25 cellular contexts compared by ENCODE assay signal in the genomic region with DNA sequence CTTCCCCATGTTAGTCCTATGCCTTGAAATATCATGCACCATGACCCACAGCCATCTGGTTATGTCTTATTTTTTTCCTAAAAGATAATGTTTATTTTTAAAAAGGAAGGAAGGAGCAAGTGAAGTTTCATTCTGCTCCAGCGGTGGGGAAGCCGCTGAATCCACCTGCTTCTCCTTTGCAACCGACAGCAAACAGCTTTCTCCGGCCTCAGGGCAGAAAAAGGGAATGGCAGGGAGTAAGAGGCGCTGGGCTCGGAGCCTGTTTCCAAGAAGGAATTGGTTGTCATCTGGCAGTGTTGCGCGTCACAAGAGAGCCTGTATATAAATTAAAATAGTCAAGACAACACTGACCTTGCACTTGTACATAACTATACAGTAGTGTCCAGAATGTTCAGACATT. TPM values are rescaled to one million over a fixed set of nuclear protein-coding genes. Genes with fewer than 3 reads are reported as not detected.
"Had no signal": no experiment of that assay in that cellular context is flagged by ENCODE, and none has a peak within 500 bp of the region (broad histone marks: within the 10 kb centered on the region; RNA-seq: fewer than 3 reads in every experiment).

No MANE protein-coding gene starts in this region.

- H3K27ac Mint-ChIP-seq: natural killer cell treated with Interleukin-12 subunit alpha and Interleukin-12 subunit beta and Interleukin-15 and Interleukin-18, amount 100 ng/mL, for 72 hours; stimulated activated memory B cell treated with anti-CD40 and anti-IgM and Interleukin-4, amounts not matched to agents 10 μg/mL and 1 μg/mL and 100 μg/mL, for 72 hours; stimulated activated naive CD8-positive, alpha-beta T cell treated with anti-CD3 and anti-CD28 coated beads, Interleukin-15, Interleukin-2, amounts not matched to agents 100 ng/mL and 50 ng/mL, for 24 hours had no signal

- H3K9me3 ChIP-seq: esophagus squamous epithelium, left ventricle myocardium inferior, psoas muscle, right lobe of liver had no signal

- H3K4me1 ChIP-seq: esophagus squamous epithelium, gastroesophageal sphincter, left ventricle myocardium inferior, psoas muscle, right lobe of liver, tibial artery had no signal

- H3K9me3 Mint-ChIP-seq: natural killer cell treated with Interleukin-12 subunit alpha and Interleukin-12 subunit beta and Interleukin-15 and Interleukin-18, amount 100 ng/mL, for 72 hours; stimulated activated naive CD8-positive, alpha-beta T cell treated with anti-CD3 and anti-CD28 coated beads, Interleukin-15, Interleukin-2, amounts not matched to agents 100 ng/mL and 50 ng/mL, for 24 hours had no signal

- H3K27me3 ChIP-seq: esophagus squamous epithelium, gastroesophageal sphincter, right lobe of liver, spleen, tibial artery had no signal

- H3K27me3 Mint-ChIP-seq: natural killer cell treated with Interleukin-12 subunit alpha and Interleukin-12 subunit beta and Interleukin-15 and Interleukin-18, amount 100 ng/mL, for 72 hours; stimulated activated memory B cell treated with anti-CD40 and anti-IgM and Interleukin-4, amounts not matched to agents 10 μg/mL and 1 μg/mL and 100 μg/mL, for 72 hours; stimulated activated naive CD8-positive, alpha-beta T cell treated with anti-CD3 and anti-CD28 coated beads, Interleukin-15, Interleukin-2, amounts not matched to agents 100 ng/mL and 50 ng/mL, for 24 hours had no signal

- H3K27ac ChIP-seq: esophagus squamous epithelium, gastroesophageal sphincter, left ventricle myocardium inferior, psoas muscle, right lobe of liver, spleen, tibial artery had no signal

- DNase-seq: esophagus squamous epithelium; immature natural killer cell; kidney; left cardiac atrium; left ventricle myocardium inferior; mesenchymal stem cell; midbrain; occipital lobe; psoas muscle; retina; spleen; stimulated activated CD4-positive, alpha-beta T cell treated with anti-CD3 and anti-CD28 coated beads, Interleukin-15, amount 100 ng/mL, for 24 hours; stimulated activated CD4-positive, alpha-beta T cell treated with anti-CD3 and anti-CD28 coated beads, Interleukin-1b, Interleukin-23, amount 100 ng/mL, for 48 hours; stimulated activated CD4-positive, alpha-beta T cell treated with anti-CD3 and anti-CD28 coated beads, Interleukin-4, amount 100 ng/mL, for 24 hours; tibial artery had no signal

- H3K4me3 Mint-ChIP-seq: immature natural killer cell; natural killer cell treated with Interleukin-12 subunit alpha and Interleukin-12 subunit beta and Interleukin-15 and Interleukin-18, amount 100 ng/mL, for 72 hours; stimulated activated memory B cell treated with anti-CD40 and anti-IgM and Interleukin-4, amounts not matched to agents 10 μg/mL and 1 μg/mL and 100 μg/mL, for 72 hours; stimulated activated naive CD8-positive, alpha-beta T cell treated with anti-CD3 and anti-CD28 coated beads, Interleukin-15, Interleukin-2, amounts not matched to agents 100 ng/mL and 50 ng/mL, for 24 hours had no signal

- H3K4me3 ChIP-seq: esophagus squamous epithelium, gastroesophageal sphincter, left ventricle myocardium inferior, lung, psoas muscle, right lobe of liver, spleen, tibial artery had no signal

- ATAC-seq: gastroesophageal sphincter; left cardiac atrium; natural killer cell treated with Interleukin-12 subunit alpha and Interleukin-12 subunit beta and Interleukin-15 and Interleukin-18, amount 100 ng/mL, for 72 hours; psoas muscle; right lobe of liver; stimulated activated memory B cell treated with anti-CD40 and anti-IgM and Interleukin-4, amounts not matched to agents 10 μg/mL and 1 μg/mL and 100 μg/mL, for 72 hours had no signal

RNA-seq across cellular contexts. Expression of a gene that starts 14.3 kb away (rescaled TPM):
- total RNA-seq: epithelial cell of proximal tubule; esophagus squamous epithelium; gastroesophageal sphincter; kidney; left cardiac atrium; left ventricle myocardium inferior; lung; natural killer cell treated with Interleukin-12 subunit alpha and Interleukin-12 subunit beta and Interleukin-15 and Interleukin-18, amount 100 ng/mL, for 72 hours; occipital lobe; psoas muscle; right lobe of liver; skeletal muscle tissue; spleen; temporal lobe; urinary bladder had no signal
- polyA plus RNA-seq: immature natural killer cell, lung, psoas muscle, spleen, urinary bladder had no signal

RNA-seq across cellular contexts. Expression of a gene that starts 32.9 kb away (rescaled TPM):
- total RNA-seq: epithelial cell of proximal tubule; natural killer cell treated with Interleukin-12 subunit alpha and Interleukin-12 subunit beta and Interleukin-15 and Interleukin-18, amount 100 ng/mL, for 72 hours had no signal
- polyA plus RNA-seq: immature natural killer cell had no signal
